In genomic region chr19:46385636-46386035, GRCh38 we compare ENCODE assay signal across 17 cellular contexts. TPM values are rescaled to one million over a fixed set of nuclear protein-coding genes. Genes with fewer than 3 reads are reported as not detected.
"Had no signal": no experiment of that assay in that cellular context is flagged by ENCODE, and none has a peak within 500 bp of the region (broad histone marks: within the 10 kb centered on the region; RNA-seq: fewer than 3 reads in every experiment).

No MANE protein-coding gene starts in this region.

- H3K4me1 Mint-ChIP-seq: activated CD4-positive, alpha-beta memory T cell treated with anti-CD3 and anti-CD28 coated beads, Interleukin-2, amount 10 ng/mL, durations not matched to agents 7 days and 5 days; neural progenitor cell had no signal

- H3K27ac Mint-ChIP-seq: activated CD4-positive, alpha-beta memory T cell treated with anti-CD3 and anti-CD28 coated beads, Interleukin-2, amount 10 ng/mL, durations not matched to agents 7 days and 5 days; activated naive CD8-positive, alpha-beta T cell; activated T-helper 2 cell treated with anti-CD3 and anti-CD28 coated beads, Interferon-gamma antibody, Interleukin-2, Interleukin-4, amounts not matched to agents 10 μg/mL and 5 μg/mL and 100 μg/mL, durations not matched to agents 14 hours and 24 hours and 36 hours had no signal

- H3K4me3 Mint-ChIP-seq: activated CD4-positive, alpha-beta memory T cell treated with anti-CD3 and anti-CD28 coated beads, Interleukin-2, amount 10 ng/mL, durations not matched to agents 7 days and 5 days; activated naive CD8-positive, alpha-beta T cell; neural progenitor cell had no signal

- H3K4me3 ChIP-seq: breast epithelium, neural progenitor cell, pancreas, skin epidermis, transverse colon had no signal

- H3K9me3 ChIP-seq: breast epithelium, pancreas, transverse colon had no signal

- H3K27ac ChIP-seq: breast epithelium, neural progenitor cell, pancreas, transverse colon had no signal

- DNase-seq: activated CD4-positive, alpha-beta memory T cell treated with anti-CD3 and anti-CD28 coated beads, Interleukin-2, amount 10 ng/mL, durations not matched to agents 7 days and 5 days; activated CD4-positive, alpha-beta T cell treated with anti-CD3 and anti-CD28 coated beads for 1 hour; effector CD4-positive, alpha-beta T cell; foreskin melanocyte; midbrain; SHP77 treated with DMSO at 0.1 percent for 48 hours; transverse colon had no signal

- H3K36me3 ChIP-seq: breast epithelium, neural progenitor cell had no signal

- H3K27me3 ChIP-seq: breast epithelium, neural progenitor cell, pancreas, transverse colon had no signal

- H3K4me1 ChIP-seq: breast epithelium, neural progenitor cell, pancreas, transverse colon had no signal

- H3K27me3 Mint-ChIP-seq: activated CD4-positive, alpha-beta memory T cell treated with anti-CD3 and anti-CD28 coated beads, Interleukin-2, amount 10 ng/mL, durations not matched to agents 7 days and 5 days; activated naive CD8-positive, alpha-beta T cell had no signal

RNA-seq across cellular contexts. Expression of gene CCDC8, which starts 27.7 kb away (rescaled TPM):
- total RNA-seq: activated CD4-positive, alpha-beta memory T cell treated with anti-CD3 and anti-CD28 coated beads, Interleukin-2, amount 10 ng/mL, durations not matched to agents 7 days and 5 days; activated T-helper 2 cell treated with anti-CD3 and anti-CD28 coated beads, Interferon-gamma antibody, Interleukin-2, Interleukin-4, amounts not matched to agents 10 μg/mL and 5 μg/mL and 100 μg/mL, durations not matched to agents 14 hours and 24 hours and 36 hours; T-helper 2 cell treated with Interferon-gamma antibody and Interleukin-4, amounts not matched to agents 100 ng/mL and 5 ng/mL, for 36 hours had no signal

RNA-seq across cellular contexts. Expression of gene PNMA8C, which starts 43.1 kb away (rescaled TPM):
- total RNA-seq: activated CD4-positive, alpha-beta memory T cell treated with anti-CD3 and anti-CD28 coated beads, Interleukin-2, amount 10 ng/mL, durations not matched to agents 7 days and 5 days; activated T-helper 2 cell treated with anti-CD3 and anti-CD28 coated beads, Interferon-gamma antibody, Interleukin-2, Interleukin-4, amounts not matched to agents 10 μg/mL and 5 μg/mL and 100 μg/mL, durations not matched to agents 14 hours and 24 hours and 36 hours; endothelial cell of umbilical vein; lower leg skin; renal cortical epithelial cell; T-helper 2 cell treated with Interferon-gamma antibody and Interleukin-4, amounts not matched to agents 100 ng/mL and 5 ng/mL, for 36 hours; transverse colon had no signal
